8 cellular contexts compared by ENCODE assay signal in the genomic region with DNA sequence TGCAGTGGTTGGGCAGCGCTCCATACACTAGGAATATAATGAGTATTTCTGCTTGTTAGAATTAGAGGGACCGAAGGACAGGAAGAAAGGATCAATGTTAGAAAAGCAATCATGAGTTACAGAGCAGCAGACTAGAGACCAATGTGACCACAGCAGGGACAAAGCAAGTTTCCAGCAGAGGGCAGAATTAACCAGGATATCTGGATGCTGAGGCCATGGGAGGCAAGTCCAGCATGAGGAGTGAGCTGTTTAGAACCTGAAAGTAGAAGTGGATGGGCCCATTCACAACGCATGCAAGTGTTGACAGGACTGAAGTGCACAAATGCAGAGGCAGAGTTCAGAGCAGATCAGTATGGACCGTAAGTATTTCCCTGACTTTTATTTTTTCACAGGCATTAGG.
DNase-seq lines count a peak whose midpoint lies in the region; ATAC-seq, FAIRE-seq and TF ChIP-seq lines count a peak whose summit lies in the region.

No MANE protein-coding gene starts in this region.

- no peaks in the 10 kb centered on the region for H3K9me3 ChIP-seq in Karpas-422 (ENCODE audit: low read length)
- peaks cover 2% of the 10 kb centered on the region for H3K9me3 ChIP-seq in keratinocyte (ENCODE audit: control insufficient read depth, low read depth, low read length)
- H3K9me3 ChIP-seq in gastrocnemius medialis: no peaks in the 10 kb centered on the region

- no peak for FAIRE-seq in keratinocyte (lab: Jason Lieb, UNC)

- peak overlapping the region; percentile 31 for H3K4me2 ChIP-seq in Karpas-422 (ENCODE audit: low read depth, low read length, poor library complexity, severe bottlenecking)
- H3K4me2 ChIP-seq in keratinocyte (ENCODE audit: control insufficient read depth, extremely low read depth, insufficient read depth, low read depth, low read length): no peak overlapping the region

- H3K9me1 ChIP-seq in keratinocyte (ENCODE audit: control insufficient read depth, extremely low read depth, insufficient read depth, low read length): no peaks in the 10 kb centered on the region

- no peak for TF ChIP-seq POLR2A in gastrocnemius medialis (IDR thresholded peaks at IDR 0.05)

- in situ Hi-C loops in gastrocnemius medialis (cut with MboI; ENCODE audit: low sequenced_read_pairs in 4 of 4): no loop called here

- ATAC-seq in gastrocnemius medialis (no peak), HG02885 (IDR thresholded peaks at IDR 0.05; ENCODE audit: poor library complexity, unreplicated experiment) (no peak), GM19467 (IDR thresholded peaks at IDR 0.05; ENCODE audit: unreplicated experiment) (no peak), HG03196 (IDR thresholded peaks at IDR 0.05; ENCODE audit: unreplicated experiment) (no peak)

- DNase-seq in COR-L47 (lab: John Stamatoyannopoulos, UW): peak; percentile 31
- peak; percentile 91 for DNase-seq in Karpas-422
- DNase-seq in SW480 (ENCODE audit: low spot score): peak; percentile 38
- no peak for DNase-seq in keratinocyte (ENCODE audit: low read depth, low spot score)
- DNase-seq in gastrocnemius medialis: no peak

- H4K20me1 ChIP-seq in Karpas-422 (ENCODE audit: insufficient read depth, low read depth, low read length) (no peaks in the 10 kb centered on the region), keratinocyte (ENCODE audit: control insufficient read depth, extremely low read depth, insufficient read depth, low read length) (no peaks in the 10 kb centered on the region)

- H3K9ac ChIP-seq in Karpas-422 (ENCODE audit: low read length): no peak overlapping the region
- H3K9ac ChIP-seq in keratinocyte (ENCODE audit: control insufficient read depth, extremely low read depth, insufficient read depth, low read length): no peak overlapping the region

- intact Hi-C loops in gastrocnemius medialis (cut with DNase I; ENCODE audit: low total_unique reads): no loop called here

- H3K36me3 ChIP-seq in Karpas-422 (ENCODE audit: insufficient read depth, low read length) (no peaks in the 10 kb centered on the region; the same call in 1 of the 2 replicates), keratinocyte (ENCODE audit: control insufficient read depth in 2 of 2, extremely low read depth in 1 of 2, insufficient read depth in 2 of 2, low read length in 2 of 2) (no peaks in the 10 kb centered on the region), gastrocnemius medialis (no peaks in the 10 kb centered on the region)

- no peaks in the 10 kb centered on the region for H3K9me2 ChIP-seq in Karpas-422 (replicated peaks; ENCODE audit: insufficient read depth, low read length)

- H3K4me1 ChIP-seq in Karpas-422 (ENCODE audit: low read length) (peaks cover 17% of the 10 kb centered on the region), keratinocyte (ENCODE audit: control insufficient read depth, extremely low read depth, insufficient read depth, low read length) (no peaks in the 10 kb centered on the region), gastrocnemius medialis (no peaks in the 10 kb centered on the region)

- TF ChIP-seq CTCF in keratinocyte (optimal IDR thresholded peaks at IDR 0.05 in 1 of 3, IDR thresholded peaks at IDR 0.05 in 1 of 3, conservative IDR thresholded peaks at IDR 0.05 in 1 of 3; ENCODE audit: extremely low read depth in 1 of 3, insufficient read depth in 2 of 3, low read length in 3 of 3) (peak in 2 of 3 experiments; percentile 2 to 37), gastrocnemius medialis (IDR thresholded peaks at IDR 0.05 in 4 of 5, conservative IDR thresholded peaks at IDR 0.05 in 1 of 5) (no peak)

- dilution Hi-C loops in keratinocyte (cut with MboI; ENCODE audit: extremely low pct_ligation_motif_present, low sequenced_read_pairs): no loop called here

- H3K4me3 ChIP-seq in Karpas-422 (ENCODE audit: low read length) (no peak overlapping the region), keratinocyte (ENCODE audit: control insufficient read depth in 2 of 3, extremely low read depth in 1 of 3, insufficient read depth in 2 of 3, low read depth in 1 of 3, low read length in 3 of 3) (no peak overlapping the region), gastrocnemius medialis (no peak overlapping the region)

- no peaks in the 10 kb centered on the region for H3K79me2 ChIP-seq in Karpas-422 (ENCODE audit: low read length)
- no peaks in the 10 kb centered on the region for H3K79me2 ChIP-seq in keratinocyte (ENCODE audit: control insufficient read depth, insufficient read depth, low read length)

- H3K27me3 ChIP-seq in Karpas-422 (ENCODE audit: low read length): no peaks in the 10 kb centered on the region
- H3K27me3 ChIP-seq in keratinocyte (ENCODE audit: control insufficient read depth, extremely low read depth, insufficient read depth, low read length): no peaks in the 10 kb centered on the region
- no peaks in the 10 kb centered on the region for H3K27me3 ChIP-seq in gastrocnemius medialis

- H3K27ac ChIP-seq in Karpas-422 (ENCODE audit: low read length): no peak overlapping the region
- H3K27ac ChIP-seq in keratinocyte (ENCODE audit: control insufficient read depth, insufficient read depth, low read length): no peak overlapping the region
- H3K27ac ChIP-seq in gastrocnemius medialis: no peak overlapping the region

- H2AFZ ChIP-seq in Karpas-422 (ENCODE audit: low read length) (peak overlapping the region; percentile 76; the same call in 1 of the 2 replicates), keratinocyte (ENCODE audit: control insufficient read depth, low read length) (no peak overlapping the region)

Comparison
In these comparisons a context has a peak if more than half of its experiments do, and no peak if none do; other contexts are left out.
1. DNase-seq: peak in COR-L47 (single experiment), Karpas-422 (single experiment) and SW480 (single experiment); none in keratinocyte (single experiment) and gastrocnemius medialis (0 of 2).
2. CTCF ChIP-seq: peak in keratinocyte (2 of 3); none in gastrocnemius medialis (0 of 5).